8 cellular contexts compared by ENCODE assay signal in genomic region chr12:96047151-96047620, GRCh38. TPM values are rescaled to one million over a fixed set of nuclear protein-coding genes. Genes with fewer than 3 reads are reported as not detected.
A peak's percentile ranks its signal among the peaks of the same experiment; 100 is the strongest.
DNase-seq lines count a peak whose midpoint lies in the region; ATAC-seq and TF ChIP-seq lines count a peak whose summit lies in the region.

No MANE protein-coding gene starts in this region.

- intact Hi-C loops in lower lobe of right lung (cut with DNase I): no loop called here

- H3K36me3 ChIP-seq in Peyer's patch: no peaks in the 10 kb centered on the region
- no peaks in the 10 kb centered on the region for H3K36me3 ChIP-seq in lower lobe of right lung

- H3K9me3 ChIP-seq in Peyer's patch (no peaks in the 10 kb centered on the region), lower lobe of right lung (no peaks in the 10 kb centered on the region)

- DNase-seq in DMS53 treated with DMSO at 0.1 percent for 48 hours (lab: John Stamatoyannopoulos, UW; ENCODE audit: unreplicated experiment): peak; percentile 66
- no peak for DNase-seq in Peyer's patch
- DNase-seq in lower lobe of right lung: no peak
- DNase-seq in nucleus accumbens (lab: John Stamatoyannopoulos, UW): no peak
- no peak for DNase-seq in occipital lobe (lab: John Stamatoyannopoulos, UW)
- DNase-seq in stimulated activated CD4-positive, alpha-beta T cell treated with anti-CD3 and anti-CD28 coated beads, Interleukin-12 subunit alpha, Interleukin-12 subunit beta, amount 100 ng/mL, for 4 hours: no peak
- DNase-seq in T1000 (lab: John Stamatoyannopoulos, UW): no peak

- H3K27ac ChIP-seq in Peyer's patch (peak overlapping the region in 3 of 4 donors; percentile 21 to 61 (median 26)), lower lobe of right lung (peak overlapping the region; percentile 72)

- H3K4me3 ChIP-seq in Peyer's patch (no peak overlapping the region), lower lobe of right lung (no peak overlapping the region)

- TF ChIP-seq CTCF in Peyer's patch (IDR thresholded peaks at IDR 0.05) (no peak), lower lobe of right lung (IDR thresholded peaks at IDR 0.05) (no peak)

- H3K27me3 ChIP-seq in Peyer's patch (no peaks in the 10 kb centered on the region), lower lobe of right lung (ENCODE audit: low read depth) (no peaks in the 10 kb centered on the region)

- TF ChIP-seq POLR2A in Peyer's patch (IDR thresholded peaks at IDR 0.05): no peak

- ATAC-seq in GM21717 (IDR thresholded peaks at IDR 0.05; ENCODE audit: unreplicated experiment) (peak; percentile 26), lower lobe of right lung (no peak)

- peaks cover 0 to 18% (median 7%) of the 10 kb centered on the region in 4 donors for H3K4me1 ChIP-seq in Peyer's patch
- peaks cover 60% of the 10 kb centered on the region for H3K4me1 ChIP-seq in lower lobe of right lung

RNA-seq across cellular contexts. Expression of gene LTA4H, which starts 11.8 kb away (rescaled TPM):
- total RNA-seq in Peyer's patch: 10 to 100 TPM; 59.6 to 80.7 (median 76.4) TPM
- 567 TPM for total RNA-seq in lower lobe of right lung
- total RNA-seq in occipital lobe: 38.5 TPM

RNA-seq across cellular contexts. Expression of gene HAL, which starts 51.0 kb away (rescaled TPM):
- total RNA-seq in Peyer's patch (1 to 10 TPM in 3 of 4 donors, not detected in 1; 4.0 to 8.1 (median 4.3) TPM), lower lobe of right lung (7.3 TPM), occipital lobe (2.2 TPM)
